8 cellular contexts compared by ENCODE assay signal in the genomic region with DNA sequence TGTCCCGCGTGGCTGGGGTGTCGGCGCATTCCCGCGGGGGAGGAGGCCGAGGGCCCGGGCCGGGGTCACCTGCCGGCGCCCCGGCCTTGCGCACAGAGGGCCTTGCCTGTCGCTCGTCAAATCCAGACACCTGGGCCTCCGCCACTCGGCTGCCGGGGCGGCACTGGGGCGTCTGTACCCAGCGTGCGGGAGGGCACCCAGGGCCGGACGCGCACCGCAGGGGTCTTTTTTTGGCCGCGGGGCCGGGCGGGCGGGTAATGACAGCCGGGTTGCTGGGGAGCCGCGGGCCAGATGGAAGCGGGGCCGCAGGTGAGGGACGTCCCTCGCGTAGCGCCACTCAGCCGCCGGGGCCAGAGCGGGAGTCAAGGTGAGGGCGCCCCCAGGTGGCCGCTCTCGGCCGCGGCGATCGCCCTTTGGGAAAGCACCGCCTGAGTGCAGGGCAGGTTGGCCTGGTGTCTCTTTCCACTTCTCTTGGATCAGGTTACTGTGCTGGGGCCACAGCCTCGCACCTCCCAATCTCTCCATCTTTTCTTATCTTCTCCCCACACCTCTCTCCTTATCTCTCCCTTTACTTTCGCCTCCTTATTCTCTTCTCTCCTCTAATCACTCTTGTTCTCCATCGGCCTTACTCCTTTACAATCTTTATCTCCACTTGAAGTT. TPM values are rescaled to one million over a fixed set of nuclear protein-coding genes. Genes with fewer than 3 reads are reported as not detected.
A peak's percentile ranks its signal among the peaks of the same experiment; 100 is the strongest.
DNase-seq lines count a peak whose midpoint lies in the region; ATAC-seq and TF ChIP-seq lines count a peak whose summit lies in the region.

No MANE protein-coding gene starts in this region.

- no peaks in the 10 kb centered on the region for H3K9me3 ChIP-seq in gastrocnemius medialis

- in situ Hi-C loops in gastrocnemius medialis (cut with MboI; ENCODE audit: low sequenced_read_pairs in 4 of 4), result no loop called here

- TF ChIP-seq CTCF in gastrocnemius medialis (IDR thresholded peaks at IDR 0.05 in 4 of 5, conservative IDR thresholded peaks at IDR 0.05 in 1 of 5), result peak; percentile 57 to 81 (median 72)

- ATAC-seq in HG03095 (IDR thresholded peaks at IDR 0.05; ENCODE audit: unreplicated experiment) (peak; percentile 58), gastrocnemius medialis (peak in 1 of 2 donors; percentile 34)

- TF ChIP-seq POLR2A in gastrocnemius medialis (IDR thresholded peaks at IDR 0.05), result peak in 1 of 2 donors; percentile 31

- H3K27ac ChIP-seq in gastrocnemius medialis, result peak overlapping the region; percentile 80 to 91 (median 88)

- peak overlapping the region; percentile 68 to 91 (median 76) for H3K4me3 ChIP-seq in gastrocnemius medialis

- DNase-seq in EL (peak; percentile 67), T-helper 22 cell (ENCODE audit: low read depth) (peak; percentile 62), anterior cingulate cortex (lab: John Stamatoyannopoulos, UW) (peak in 37 of 58 donors; percentile 19 to 85 (median 51)), hypothalamus (lab: John Stamatoyannopoulos, UW) (peak in 35 of 51 donors; percentile 21 to 85 (median 53)), gastrocnemius medialis (peak in 1 of 2 donors; percentile 62), A172 (ENCODE audit: low spot score) (no peak), GM19240 (ENCODE audit: insufficient read length, low spot score) (no peak)

- H3K27me3 ChIP-seq in gastrocnemius medialis, result no peaks in the 10 kb centered on the region

- H3K4me1 ChIP-seq in gastrocnemius medialis, result peaks cover 9 to 12% of the 10 kb centered on the region in 2 donors

- intact Hi-C loops in gastrocnemius medialis (cut with DNase I; ENCODE audit: low total_unique reads), result no loop called here

- no peaks in the 10 kb centered on the region for H3K36me3 ChIP-seq in gastrocnemius medialis

RNA-seq across cellular contexts. Expression of a gene that starts 3.5 kb away (rescaled TPM):
- total RNA-seq in gastrocnemius medialis, result 10 to 100 TPM; 16.5 to 35.7 (median 22.7) TPM
- total RNA-seq in A172 (2014; rRNA removed; shearing (Covaris generic)), result 87.1 and 101 TPM in 2 replicates

RNA-seq across cellular contexts. Expression of a gene that starts 38.7 kb away (rescaled TPM):
- total RNA-seq in gastrocnemius medialis, result 10 to 100 TPM; 48.7 to 78.7 (median 65.4) TPM
- 92.7 and 102 TPM in 2 replicates for total RNA-seq in A172 (2014; rRNA removed; shearing (Covaris generic))

RNA-seq across cellular contexts. Expression of a gene that starts 45.2 kb away (rescaled TPM):
- total RNA-seq in gastrocnemius medialis, result 10 to 100 TPM; 14.1 to 25.1 (median 15.4) TPM
- 34.6 and 40.5 TPM in 2 replicates for total RNA-seq in A172 (2014; rRNA removed; shearing (Covaris generic))

Comparison
In these comparisons a context has a peak if more than half of its experiments do, and no peak if none do; other contexts are left out.
1. DNase-seq: peak in EL (single experiment), T-helper 22 cell (single experiment), anterior cingulate cortex (37 of 58) and hypothalamus (35 of 51); none in A172 (single experiment) and GM19240 (single experiment).